ENCODE assay signal across 22 cellular contexts in genomic region chr11:16295592-16295991, GRCh38.
"Had no signal": no experiment of that assay in that cellular context is flagged by ENCODE, and none has a peak within 500 bp of the region (broad histone marks: within the 10 kb centered on the region; RNA-seq: fewer than 3 reads in every experiment).

No MANE protein-coding gene starts in this region.

- H3K27ac ChIP-seq: colonic mucosa, dorsolateral prefrontal cortex, esophagus muscularis mucosa, tibial artery, VCaP had no signal

- H3K27me3 ChIP-seq: colonic mucosa, esophagus muscularis mucosa, tibial artery had no signal

- ATAC-seq: activated CD4-positive, CD25-positive, alpha-beta regulatory T cell treated with anti-CD3 and anti-CD28 coated beads, Interleukin-2, amount 50 U/mL, for 24 hours; activated CD8-positive, alpha-beta memory T cell treated with anti-CD3 and anti-CD28 coated beads, Interleukin-2, amount 10 ng/mL, durations not matched to agents 7 days and 5 days; effector memory CD8-positive, alpha-beta T cell; natural killer cell treated with Interleukin-12 subunit alpha and Interleukin-12 subunit beta and Interleukin-15 and Interleukin-18, amount 100 ng/mL, for 72 hours; stimulated activated naive CD8-positive, alpha-beta T cell treated with anti-CD3 and anti-CD28 coated beads, Interleukin-15, amount 100 ng/mL, for 72 hours had no signal

- DNase-seq: activated CD4-positive, alpha-beta memory T cell treated with anti-CD3 and anti-CD28 coated beads, Interleukin-2, amount 10 ng/mL, durations not matched to agents 7 days and 5 days; activated CD4-positive, alpha-beta T cell treated with anti-CD3 and anti-CD28 coated beads, Interleukin-2, amount 10 ng/mL, durations not matched to agents 24 days and 14 days; activated CD8-positive, alpha-beta memory T cell treated with anti-CD3 and anti-CD28 coated beads, Interleukin-2, amount 10 ng/mL, durations not matched to agents 7 days and 5 days; activated gamma-delta T cell; activated naive CD4-positive, alpha-beta T cell treated with anti-CD3 and anti-CD28 coated beads, Interleukin-2, amount 50 U/mL, for 16 hours; activated T-cell treated with anti-CD3 and anti-CD28 coated beads for 4 hours; aorta; colonic mucosa; dorsolateral prefrontal cortex; effector memory CD8-positive, alpha-beta T cell; hippocampal formation; kidney glomerular epithelial cell; posterior cingulate gyrus; retina; stimulated activated CD4-positive, alpha-beta T cell treated with anti-CD3 and anti-CD28 coated beads, Interleukin-12 subunit alpha, Interleukin-12 subunit beta, amount 100 ng/mL, for 4 hours; stimulated activated CD4-positive, alpha-beta T cell treated with anti-CD3 and anti-CD28 coated beads, Interleukin-1b, Interleukin-23, amount 100 ng/mL, for 48 hours; stimulated activated naive CD8-positive, alpha-beta T cell treated with anti-CD3 and anti-CD28 coated beads, Interleukin-15, amount 100 ng/mL, for 72 hours; tibial artery had no signal

- H3K9me3 ChIP-seq: colonic mucosa, esophagus muscularis mucosa, tibial artery had no signal

- H3K27ac Mint-ChIP-seq: activated CD4-positive, alpha-beta memory T cell treated with anti-CD3 and anti-CD28 coated beads, Interleukin-2, amount 10 ng/mL, durations not matched to agents 7 days and 5 days; activated CD4-positive, alpha-beta T cell treated with anti-CD3 and anti-CD28 coated beads, Interleukin-2, amount 10 ng/mL, durations not matched to agents 24 days and 14 days; activated CD8-positive, alpha-beta memory T cell treated with anti-CD3 and anti-CD28 coated beads, Interleukin-2, amount 10 ng/mL, durations not matched to agents 7 days and 5 days; effector memory CD8-positive, alpha-beta T cell; natural killer cell treated with Interleukin-12 subunit alpha and Interleukin-12 subunit beta and Interleukin-15 and Interleukin-18, amount 100 ng/mL, for 72 hours; stimulated activated naive CD8-positive, alpha-beta T cell treated with anti-CD3 and anti-CD28 coated beads, Interleukin-15, amount 100 ng/mL, for 72 hours had no signal

- H3K4me1 Mint-ChIP-seq: activated CD4-positive, alpha-beta memory T cell treated with anti-CD3 and anti-CD28 coated beads, Interleukin-2, amount 10 ng/mL, durations not matched to agents 7 days and 5 days; activated CD4-positive, alpha-beta T cell treated with anti-CD3 and anti-CD28 coated beads, Interleukin-2, amount 10 ng/mL, durations not matched to agents 24 days and 14 days; activated CD8-positive, alpha-beta memory T cell treated with anti-CD3 and anti-CD28 coated beads, Interleukin-2, amount 10 ng/mL, durations not matched to agents 7 days and 5 days; stimulated activated naive CD8-positive, alpha-beta T cell treated with anti-CD3 and anti-CD28 coated beads, Interleukin-15, amount 100 ng/mL, for 72 hours had no signal

- H3K4me3 Mint-ChIP-seq: activated CD4-positive, alpha-beta memory T cell treated with anti-CD3 and anti-CD28 coated beads, Interleukin-2, amount 10 ng/mL, durations not matched to agents 7 days and 5 days; activated CD4-positive, alpha-beta T cell treated with anti-CD3 and anti-CD28 coated beads, Interleukin-2, amount 10 ng/mL, durations not matched to agents 24 days and 14 days; activated CD8-positive, alpha-beta memory T cell treated with anti-CD3 and anti-CD28 coated beads, Interleukin-2, amount 10 ng/mL, durations not matched to agents 7 days and 5 days; effector memory CD8-positive, alpha-beta T cell; natural killer cell treated with Interleukin-12 subunit alpha and Interleukin-12 subunit beta and Interleukin-15 and Interleukin-18, amount 100 ng/mL, for 72 hours; stimulated activated naive CD8-positive, alpha-beta T cell treated with anti-CD3 and anti-CD28 coated beads, Interleukin-15, amount 100 ng/mL, for 72 hours had no signal

- H3K27me3 Mint-ChIP-seq: activated CD4-positive, alpha-beta memory T cell treated with anti-CD3 and anti-CD28 coated beads, Interleukin-2, amount 10 ng/mL, durations not matched to agents 7 days and 5 days; activated CD4-positive, alpha-beta T cell treated with anti-CD3 and anti-CD28 coated beads, Interleukin-2, amount 10 ng/mL, durations not matched to agents 24 days and 14 days; activated CD8-positive, alpha-beta memory T cell treated with anti-CD3 and anti-CD28 coated beads, Interleukin-2, amount 10 ng/mL, durations not matched to agents 7 days and 5 days; effector memory CD8-positive, alpha-beta T cell; natural killer cell treated with Interleukin-12 subunit alpha and Interleukin-12 subunit beta and Interleukin-15 and Interleukin-18, amount 100 ng/mL, for 72 hours; stimulated activated naive CD8-positive, alpha-beta T cell treated with anti-CD3 and anti-CD28 coated beads, Interleukin-15, amount 100 ng/mL, for 72 hours had no signal

- H3K36me3 ChIP-seq: colonic mucosa, esophagus muscularis mucosa, tibial artery had no signal

- H3K9me3 Mint-ChIP-seq: activated CD4-positive, alpha-beta T cell treated with anti-CD3 and anti-CD28 coated beads, Interleukin-2, amount 10 ng/mL, durations not matched to agents 24 days and 14 days; natural killer cell treated with Interleukin-12 subunit alpha and Interleukin-12 subunit beta and Interleukin-15 and Interleukin-18, amount 100 ng/mL, for 72 hours; stimulated activated naive CD8-positive, alpha-beta T cell treated with anti-CD3 and anti-CD28 coated beads, Interleukin-15, amount 100 ng/mL, for 72 hours had no signal

- H3K4me3 ChIP-seq: colonic mucosa, dorsolateral prefrontal cortex, esophagus muscularis mucosa, tibial artery had no signal

- H3K4me1 ChIP-seq: colonic mucosa had no signal

- H3K36me3 Mint-ChIP-seq: activated CD8-positive, alpha-beta memory T cell treated with anti-CD3 and anti-CD28 coated beads, Interleukin-2, amount 10 ng/mL, durations not matched to agents 7 days and 5 days; natural killer cell treated with Interleukin-12 subunit alpha and Interleukin-12 subunit beta and Interleukin-15 and Interleukin-18, amount 100 ng/mL, for 72 hours had no signal
